Comparison of ENCODE assay signal across 9 cellular contexts in genomic region chr6:16985484-16986284, GRCh38.
A peak's percentile ranks its signal among the peaks of the same experiment; 100 is the strongest.
DNase-seq lines count a peak whose midpoint lies in the region; ATAC-seq and TF ChIP-seq lines count a peak whose summit lies in the region.
"Had no signal": no experiment of that assay in that cellular context is flagged by ENCODE, and none has a peak within 500 bp of the region (broad histone marks: within the 10 kb centered on the region; RNA-seq: fewer than 3 reads in every experiment).

No MANE protein-coding gene starts in this region.

- H3K4me3 Mint-ChIP-seq in brain = peak overlapping the region in 4 of 5 experiments; percentile 15 to 51 (median 44)
- no peak overlapping the region for H3K4me3 Mint-ChIP-seq in stimulated activated naive CD8-positive, alpha-beta T cell treated with anti-CD3 and anti-CD28 coated beads, Interleukin-15, amount 100 ng/mL, for 72 hours
- H3K4me3 Mint-ChIP-seq: activated CD4-positive, alpha-beta memory T cell treated with anti-CD3 and anti-CD28 coated beads for 36 hours had no signal

- H3K27ac Mint-ChIP-seq in brain = peak overlapping the region in 4 of 5 experiments; percentile 47 to 83 (median 83)
- no peak overlapping the region for H3K27ac Mint-ChIP-seq in stimulated activated naive CD8-positive, alpha-beta T cell treated with anti-CD3 and anti-CD28 coated beads, Interleukin-15, amount 100 ng/mL, for 72 hours
- H3K27ac Mint-ChIP-seq: activated CD4-positive, alpha-beta memory T cell treated with anti-CD3 and anti-CD28 coated beads for 36 hours had no signal

- no peak for ATAC-seq in stimulated activated naive CD8-positive, alpha-beta T cell treated with anti-CD3 and anti-CD28 coated beads, Interleukin-15, amount 100 ng/mL, for 72 hours

- peaks cover 17% of the 10 kb centered on the region for H3K36me3 Mint-ChIP-seq in brain

- peaks cover 17 to 26% (median 24%) of the 10 kb centered on the region in 5 experiments for H3K9me3 Mint-ChIP-seq in brain
- H3K9me3 Mint-ChIP-seq in stimulated activated naive CD8-positive, alpha-beta T cell treated with anti-CD3 and anti-CD28 coated beads, Interleukin-15, amount 100 ng/mL, for 72 hours = peaks cover 9 to 24% of the 10 kb centered on the region in 2 donors

- peaks cover 7% of the 10 kb centered on the region for H3K27me3 Mint-ChIP-seq in brain
- H3K27me3 Mint-ChIP-seq in stimulated activated naive CD8-positive, alpha-beta T cell treated with anti-CD3 and anti-CD28 coated beads, Interleukin-15, amount 100 ng/mL, for 72 hours = peaks cover 67% of the 10 kb centered on the region

- H3K9me3 ChIP-seq in right atrium auricular region (peaks cover 0 to 5% of the 10 kb centered on the region in 2 donors), testis (no peaks in the 10 kb centered on the region)

- 0 out of 2 replicates have a peak overlapping the region, but pooled peaks have one; percentile 10 for H3K4me3 ChIP-seq in HFF-Myc (replicated peaks; ENCODE audit: low read depth, low read length)
- peak overlapping the region in 1 of 2 donors; percentile 11 for H3K4me3 ChIP-seq in right atrium auricular region
- H3K4me3 ChIP-seq in testis = no peak overlapping the region

- peaks cover 30% of the 10 kb centered on the region for H3K4me1 Mint-ChIP-seq in brain
- no peaks in the 10 kb centered on the region for H3K4me1 Mint-ChIP-seq in stimulated activated naive CD8-positive, alpha-beta T cell treated with anti-CD3 and anti-CD28 coated beads, Interleukin-15, amount 100 ng/mL, for 72 hours

- H3K27ac ChIP-seq in right atrium auricular region (peak overlapping the region; percentile 51 to 77), testis (no peak overlapping the region)

- WGBS in testis, 2 donors = 61 to 64% methylated on average over 10 of the region's 10 CpGs

- H3K27me3 ChIP-seq in right atrium auricular region (no peaks in the 10 kb centered on the region), testis (no peaks in the 10 kb centered on the region)

- H3K36me3 ChIP-seq in right atrium auricular region (no peaks in the 10 kb centered on the region), testis (ENCODE audit: low read depth, missing control alignments) (no peaks in the 10 kb centered on the region)

- no peak for TF ChIP-seq POLR2A in testis (IDR thresholded peaks at IDR 0.05)

- DNase-seq in HFF-Myc (ENCODE audit: extremely low read depth, low read depth) = no peak
- no peak for DNase-seq in right atrium auricular region (ENCODE audit: low spot score)
- peak; percentile 48 for DNase-seq in stromal cell of bone marrow (ENCODE audit: low read depth)
- DNase-seq in testis = no peak
- no peak for DNase-seq in NCI-H2227 (lab: John Stamatoyannopoulos, UW; ENCODE audit: unreplicated experiment)
- no peak for DNase-seq in stimulated activated naive CD8-positive, alpha-beta T cell treated with anti-CD3 and anti-CD28 coated beads, Interleukin-15, amount 100 ng/mL, for 72 hours
- no peak for DNase-seq in NCI-H510A (lab: John Stamatoyannopoulos, UW)
- DNase-seq: activated CD4-positive, alpha-beta memory T cell treated with anti-CD3 and anti-CD28 coated beads for 36 hours had no signal

- H3K4me1 ChIP-seq in right atrium auricular region = peaks cover 0 to 16% of the 10 kb centered on the region in 2 donors
- no peaks in the 10 kb centered on the region for H3K4me1 ChIP-seq in testis

- intact Hi-C loops in testis (cut with DNase I; ENCODE audit: low total_unique reads) = no loop called here

- TF ChIP-seq CTCF in HFF-Myc (IDR thresholded peaks at IDR 0.05; ENCODE audit: low read depth, low read length, missing control alignments) (no peak), brain (conservative IDR thresholded peaks at IDR 0.05) (no peak), right atrium auricular region (IDR thresholded peaks at IDR 0.05) (no peak), testis (IDR thresholded peaks at IDR 0.05) (no peak)

Comparison
In these comparisons a context has a peak if more than half of its experiments do, and no peak if none do; other contexts are left out.
1. H3K27ac Mint-ChIP-seq: peak in brain (4 of 5); none in stimulated activated naive CD8-positive, alpha-beta T cell treated with anti-CD3 and anti-CD28 coated beads, Interleukin-15, amount 100 ng/mL, for 72 hours (0 of 2).
2. H3K4me3 Mint-ChIP-seq: peak in brain (4 of 5); none in stimulated activated naive CD8-positive, alpha-beta T cell treated with anti-CD3 and anti-CD28 coated beads, Interleukin-15, amount 100 ng/mL, for 72 hours (0 of 2).
3. H3K27ac ChIP-seq: peak in right atrium auricular region (2 of 2); none in testis (0 of 2).